Comparison of ENCODE assay signal across 1 cellular context in the genomic region with DNA sequence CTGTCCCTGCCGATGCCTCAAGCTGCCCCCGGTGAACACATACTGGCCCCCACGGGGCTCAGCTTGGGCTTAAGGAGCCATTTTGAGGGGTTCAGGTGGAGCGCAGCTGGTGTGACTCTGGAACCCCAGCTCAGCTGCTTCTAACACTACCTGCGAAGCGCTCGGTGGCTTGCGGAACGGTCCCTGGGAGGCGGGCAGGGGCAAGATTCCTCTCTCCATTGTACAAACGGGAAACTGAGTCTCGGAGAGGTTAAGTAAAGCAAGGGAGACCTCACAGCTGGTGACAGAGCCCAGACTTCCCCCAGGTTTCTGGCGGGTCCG.
TF ChIP-seq lines count a peak whose summit lies in the region.

No MANE protein-coding gene starts in this region.

TF ChIP-seq in H1, 55 proteins besides CTCF, POLR2A, EP300 and RAD21:
- no peak for TF ChIP-seq CHD2 (IDR thresholded peaks at IDR 0.05; ENCODE audit: low read length)
- 0 out of 2 replicates have a peak, but pooled peaks have one; percentile 26 for TF ChIP-seq SP4 (IDR thresholded peaks at IDR 0.05; ENCODE audit: low read length)
